In the genomic region with DNA sequence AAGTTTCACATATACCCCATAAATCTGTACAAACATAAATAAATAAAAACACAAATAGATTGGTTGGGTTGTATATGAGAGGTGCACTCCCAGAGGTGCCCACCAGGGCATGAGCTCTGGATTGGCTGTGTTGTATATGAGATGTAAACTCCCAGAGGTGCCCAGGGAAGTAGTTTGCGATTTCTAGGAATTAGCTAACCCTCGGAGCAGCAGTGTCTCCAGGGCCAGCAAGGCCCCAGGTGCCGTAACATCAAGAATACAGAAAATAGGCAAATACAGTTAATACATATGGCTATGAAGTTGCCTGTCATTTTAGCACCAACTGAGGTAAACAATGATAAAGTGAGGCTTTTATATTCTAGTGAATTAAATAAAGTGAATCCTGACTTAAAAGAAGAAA, we compare ENCODE assay signal across 9 cellular contexts. TPM values are rescaled to one million over a fixed set of nuclear protein-coding genes. Genes with fewer than 3 reads are reported as not detected.
DNase-seq lines count a peak whose midpoint lies in the region; ATAC-seq, FAIRE-seq and TF ChIP-seq lines count a peak whose summit lies in the region.
"Had no signal": no experiment of that assay in that cellular context is flagged by ENCODE, and none has a peak within 500 bp of the region (broad histone marks: within the 10 kb centered on the region; RNA-seq: fewer than 3 reads in every experiment).

No MANE protein-coding gene starts in this region.

- POLR2A ChIA-PET in HEK293T (lab: Yijun Ruan, JAX): no interaction called here

- TF ChIP-seq POLR2A in gastroesophageal sphincter (IDR thresholded peaks at IDR 0.05): no peak

- no peak overlapping the region for H2BK120ac ChIP-seq in mesenchymal stem cell (ENCODE audit: low read depth, low read length)

- H3K27me3 ChIP-seq in mesenchymal stem cell (ENCODE audit: control insufficient read depth in 1 of 2, insufficient read depth in 1 of 2, low read length in 2 of 2) (no peaks in the 10 kb centered on the region), gastroesophageal sphincter (no peaks in the 10 kb centered on the region)

- H3K9me3 ChIP-seq in mesenchymal stem cell (ENCODE audit: control insufficient read depth, low read length) (no peaks in the 10 kb centered on the region), gastroesophageal sphincter (no peaks in the 10 kb centered on the region)

- H2AK5ac ChIP-seq in mesenchymal stem cell (ENCODE audit: low read length, severe bottlenecking): no peak overlapping the region

- H2BK5ac ChIP-seq in mesenchymal stem cell (ENCODE audit: low read depth, low read length, poor library complexity, severe bottlenecking): no peak overlapping the region

- H2AFZ ChIP-seq in mesenchymal stem cell (ENCODE audit: low read depth, low read length): no peak overlapping the region

- H2BK12ac ChIP-seq in mesenchymal stem cell (ENCODE audit: low read length in 2 of 2): no peak overlapping the region

- H4K91ac ChIP-seq in mesenchymal stem cell (ENCODE audit: low read length): no peak overlapping the region

- no peak overlapping the region for H4K8ac ChIP-seq in mesenchymal stem cell (ENCODE audit: low read length)

- H3K4ac ChIP-seq in mesenchymal stem cell (ENCODE audit: low read depth in 1 of 2, low read length in 2 of 2): no peak overlapping the region

- TF ChIP-seq CTCF in D721Med (IDR thresholded peaks at IDR 0.05; ENCODE audit: insufficient read depth, missing control alignments): peak; percentile 8
- TF ChIP-seq CTCF in WI38 (IDR thresholded peaks at IDR 0.05; ENCODE audit: low read depth, low read length): peak; percentile 60
- no peak for TF ChIP-seq CTCF in gastroesophageal sphincter (IDR thresholded peaks at IDR 0.05)

- no peak for TF ChIP-seq EP300 in gastroesophageal sphincter (IDR thresholded peaks at IDR 0.05)

- no peak for FAIRE-seq in D721Med (lab: Jason Lieb, UNC)

- H2BK15ac ChIP-seq in mesenchymal stem cell (ENCODE audit: low read depth, poor library complexity, severe bottlenecking): no peak overlapping the region

- CTCF ChIA-PET in HEK293T (lab: Yijun Ruan, JAX): interaction anchor here (0.6 to 1.1 kb wide), 3 partner anchors 9 to 33 kb away, joined by 3 to 5 read pairs (median 3); no protein-coding TSS in a partner anchor

- no peak overlapping the region for H3K14ac ChIP-seq in mesenchymal stem cell (ENCODE audit: low read length in 2 of 2)

- H3K4me1 ChIP-seq in mesenchymal stem cell (ENCODE audit: control insufficient read depth, insufficient read depth, low read depth, low read length): peaks cover 1% of the 10 kb centered on the region
- peaks cover 0 to 6% (median 0%) of the 10 kb centered on the region in 3 donors for H3K4me1 ChIP-seq in gastroesophageal sphincter

- H3K4me2 ChIP-seq in mesenchymal stem cell (ENCODE audit: low read length, poor library complexity, severe bottlenecking): no peak overlapping the region

- H3K23ac ChIP-seq in mesenchymal stem cell (ENCODE audit: low read length in 2 of 2): no peak overlapping the region

- H3K4me3 ChIP-seq in WI38 (ENCODE audit: low read depth, low read length) (no peak overlapping the region), mesenchymal stem cell (ENCODE audit: insufficient read depth in 1 of 2, low read depth in 1 of 2, low read length in 2 of 2) (no peak overlapping the region), gastroesophageal sphincter (no peak overlapping the region)

- H3K18ac ChIP-seq in mesenchymal stem cell (ENCODE audit: low read depth in 1 of 2, low read length in 2 of 2): no peak overlapping the region

- no peak overlapping the region for H3K9ac ChIP-seq in mesenchymal stem cell (ENCODE audit: low read length)

- WGBS in mesenchymal stem cell: 80% methylated on average over 1 of the region's 3 CpGs
- WGBS in gastroesophageal sphincter (ENCODE audit: low coverage in 1 of 2), 2 donors: 64 to 68% methylated on average over 2 to 3 of the region's 3 CpGs

- H3K27ac ChIP-seq in mesenchymal stem cell (ENCODE audit: low read length, poor library complexity, severe bottlenecking) (no peak overlapping the region), gastroesophageal sphincter (no peak overlapping the region)

- DNase-seq in D721Med (ENCODE audit: insufficient read length, low spot score) (no peak), HEK293T (ENCODE audit: extremely low spot score) (peak; percentile 65), mesenchymal stem cell (peak; percentile 30)
- DNase-seq in activated CD8-positive, alpha-beta memory T cell treated with anti-CD3 and anti-CD28 coated beads for 24 hours: no peak
- DNase-seq: NCI-H1092 treated with DMSO at 0.1 percent for 48 hours had no signal

- no peak for ATAC-seq in GM19452 (IDR thresholded peaks at IDR 0.05; ENCODE audit: unreplicated experiment)
- ATAC-seq in gastroesophageal sphincter: no peak
- ATAC-seq in HG02884 (IDR thresholded peaks at IDR 0.05; ENCODE audit: unreplicated experiment): no peak

- no peaks in the 10 kb centered on the region for H3K79me1 ChIP-seq in mesenchymal stem cell (replicated peaks; ENCODE audit: low read length, poor library complexity, severe bottlenecking)

- H3K36me3 ChIP-seq in mesenchymal stem cell (ENCODE audit: control insufficient read depth in 1 of 2, insufficient read depth in 2 of 2, low read depth in 1 of 2, low read length in 2 of 2) (no peaks in the 10 kb centered on the region), gastroesophageal sphincter (no peaks in the 10 kb centered on the region)

TF ChIP-seq in HEK293T, 16 proteins besides CTCF, POLR2A, EP300 and RAD21:
- TF ChIP-seq ZNF384 (IDR thresholded peaks at IDR 0.05) (no peak), FOXA1 (IDR thresholded peaks at IDR 0.05) (no peak), TARDBP (IDR thresholded peaks at IDR 0.05) (no peak), SP1 (IDR thresholded peaks at IDR 0.05) (no peak), FOXK2 (IDR thresholded peaks at IDR 0.05) (no peak), L3MBTL2 (conservative IDR thresholded peaks at IDR 0.05) (no peak), SUZ12 (IDR thresholded peaks at IDR 0.05) (no peak), ELF4 (IDR thresholded peaks at IDR 0.05) (no peak), CTBP1 (IDR thresholded peaks at IDR 0.05; ENCODE audit: borderline replicate concordance) (no peak), BHLHE40 (IDR thresholded peaks at IDR 0.05; ENCODE audit: borderline replicate concordance) (no peak), HDGF (IDR thresholded peaks at IDR 0.05; ENCODE audit: borderline replicate concordance) (no peak)

RNA-seq across cellular contexts. Expression of gene GINM1, which starts 5.4 kb away (rescaled TPM):
- 82.1 TPM for polyA plus RNA-seq in mesenchymal stem cell (2013, experiment 1 of 2)
- polyA plus RNA-seq in mesenchymal stem cell (2013, experiment 2 of 2): 81.6 TPM
- total RNA-seq in gastroesophageal sphincter: 10 to 100 TPM; 53.0 to 80.8 (median 62.4) TPM

RNA-seq across cellular contexts. Expression of gene PPIL4, which starts 14.9 kb away (rescaled TPM):
- 41.9 TPM for polyA plus RNA-seq in mesenchymal stem cell (2013, experiment 1 of 2)
- polyA plus RNA-seq in mesenchymal stem cell (2013, experiment 2 of 2): 42.4 TPM
- total RNA-seq in gastroesophageal sphincter: 10 to 100 TPM; 23.5 to 47.2 (median 39.3) TPM

Comparison
In these comparisons a context has a peak if more than half of its experiments do, and no peak if none do; other contexts are left out.
1. DNase-seq: peak in HEK293T (single experiment) and mesenchymal stem cell (single experiment); none in D721Med (single experiment) and activated CD8-positive, alpha-beta memory T cell treated with anti-CD3 and anti-CD28 coated beads for 24 hours (single experiment).
2. CTCF ChIP-seq: peak in D721Med (single experiment) and WI38 (single experiment); none in gastroesophageal sphincter (0 of 4).